8 cellular contexts compared by ENCODE assay signal in genomic region chr21:36359185-36359584, GRCh38.
"Had no signal": no experiment of that assay in that cellular context is flagged by ENCODE, and none has a peak within 500 bp of the region (broad histone marks: within the 10 kb centered on the region; RNA-seq: fewer than 3 reads in every experiment).

No MANE protein-coding gene starts in this region.

- H3K27ac Mint-ChIP-seq: IgD-negative memory B cell had no signal

- H3K9me3 ChIP-seq: HAP-1 had no signal

- H3K4me3 Mint-ChIP-seq: IgD-negative memory B cell had no signal

- H2AFZ ChIP-seq: GM23248 had no signal

- H3K4me3 ChIP-seq: GM23248, HAP-1 had no signal

- H3K9me3 Mint-ChIP-seq: IgD-negative memory B cell had no signal

- H3K27ac ChIP-seq: GM23248, HL-60 had no signal

- H3K27me3 Mint-ChIP-seq: IgD-negative memory B cell had no signal

- DNase-seq: GM23248, GOT3, H7 had no signal

- FAIRE-seq: HepG2 had no signal

- ATAC-seq: HCT116, HepG2 had no signal

- H3K9ac ChIP-seq: GM23248 had no signal
